In the genomic region with DNA sequence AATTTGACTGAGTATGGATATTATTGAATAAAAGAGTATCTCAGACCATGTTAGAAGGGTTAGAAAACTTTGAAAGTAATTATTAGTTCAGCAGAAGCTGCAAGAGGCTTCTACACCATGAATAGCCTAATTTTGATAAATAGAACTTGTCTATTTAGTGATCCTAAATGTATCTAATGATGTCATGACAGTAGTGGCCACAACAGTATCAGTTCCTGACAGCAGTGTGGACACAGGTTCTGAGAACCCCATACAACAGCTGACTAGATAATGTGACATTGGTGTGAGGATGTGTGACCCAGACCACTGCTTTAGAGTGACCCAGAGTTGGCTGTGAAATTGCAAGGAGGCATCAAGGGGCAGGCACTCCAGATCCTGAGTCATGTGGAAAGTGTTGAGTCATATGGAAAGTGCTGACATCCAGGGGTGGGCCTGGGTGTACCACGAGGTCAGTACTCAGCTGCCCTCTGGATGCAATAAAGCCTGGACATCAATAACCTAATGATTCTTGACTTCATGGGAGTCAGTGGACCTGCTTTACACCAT, we compare ENCODE assay signal across 33 cellular contexts.
DNase-seq lines count a peak whose midpoint lies in the region; ATAC-seq, FAIRE-seq and TF ChIP-seq lines count a peak whose summit lies in the region.
"Had no signal": no experiment of that assay in that cellular context is flagged by ENCODE, and none has a peak within 500 bp of the region (broad histone marks: within the 10 kb centered on the region; RNA-seq: fewer than 3 reads in every experiment).

No MANE protein-coding gene starts in this region.

- peaks cover 2% of the 10 kb centered on the region for H3K27me3 Mint-ChIP-seq in astrocyte (ENCODE audit: low read depth, unreplicated experiment)
- H3K27me3 Mint-ChIP-seq: activated CD8-positive, alpha-beta T cell treated with anti-CD3 and anti-CD28 coated beads for 36 hours; CD4-positive, alpha-beta T cell had no signal

- H3K36me3 Mint-ChIP-seq in astrocyte (ENCODE audit: low read depth, unreplicated experiment): no peaks in the 10 kb centered on the region
- H3K36me3 Mint-ChIP-seq: stimulated activated effector memory CD8-positive, alpha-beta T cell treated with anti-CD3 and anti-CD28 coated beads, Interleukin-12 subunit alpha, Interleukin-12 subunit beta, amount 100 ng/mL, for 72 hours had no signal

- no peak overlapping the region for H3K4me2 ChIP-seq in astrocyte (ENCODE audit: low read length)
- H3K4me2 ChIP-seq: hepatocyte had no signal

- no peak overlapping the region for H3K9ac ChIP-seq in astrocyte (ENCODE audit: low read length)

- H3K4me1 Mint-ChIP-seq in astrocyte (ENCODE audit: low read depth, unreplicated experiment): peaks cover 15% of the 10 kb centered on the region
- H3K4me1 Mint-ChIP-seq: stimulated activated effector memory CD8-positive, alpha-beta T cell treated with anti-CD3 and anti-CD28 coated beads, Interleukin-12 subunit alpha, Interleukin-12 subunit beta, amount 100 ng/mL, for 72 hours had no signal

- no peak for TF ChIP-seq CTCF in GM06990 (IDR thresholded peaks at IDR 0.05; ENCODE audit: insufficient read depth, low read length, poor library complexity, severe bottlenecking)
- no peak for TF ChIP-seq CTCF in astrocyte (IDR thresholded peaks at IDR 0.05; ENCODE audit: insufficient read depth, low read depth, low read length)
- TF ChIP-seq CTCF in upper lobe of right lung (IDR thresholded peaks at IDR 0.05): no peak

- no peak for FAIRE-seq in astrocyte (lab: Jason Lieb, UNC)
- FAIRE-seq: D721Med, GM18507 had no signal

- H3K9me3 ChIP-seq in astrocyte (ENCODE audit: insufficient read depth, low read depth, low read length) (no peaks in the 10 kb centered on the region), upper lobe of right lung (no peaks in the 10 kb centered on the region)
- H3K9me3 ChIP-seq: esophagus muscularis mucosa, gastroesophageal sphincter had no signal

- H3K27ac ChIP-seq in astrocyte (ENCODE audit: low read depth, low read length) (no peak overlapping the region), upper lobe of right lung (no peak overlapping the region)
- H3K27ac ChIP-seq: esophagus muscularis mucosa, gastroesophageal sphincter, hepatocyte, RWPE1 had no signal

- DNase-seq in GM06990 (ENCODE audit: extremely low read depth, insufficient read length): peak; percentile 2
- DNase-seq in HT1080 (ENCODE audit: low read depth): peak; percentile 29
- peak; percentile 2 for DNase-seq in astrocyte (ENCODE audit: low read depth)
- DNase-seq in kidney tubule cell (ENCODE audit: low spot score): peak; percentile 30
- no peak for DNase-seq in stimulated activated CD4-positive, alpha-beta T cell treated with anti-CD3 and anti-CD28 coated beads, Interleukin-2, amount 100 ng/mL, for 24 hours
- DNase-seq in upper lobe of right lung: no peak
- no peak for DNase-seq in glomerular visceral epithelial cell (ENCODE audit: extremely low spot score)
- DNase-seq in LoVo (ENCODE audit: low spot score): no peak
- DNase-seq: activated CD4-positive, CD25-positive, alpha-beta regulatory T cell treated with anti-CD3 and anti-CD28 coated beads, Interleukin-2, amount 50 U/mL, for 72 hours; activated CD8-positive, alpha-beta memory T cell treated with anti-CD3 and anti-CD28 coated beads, Interleukin-2, amount 50 U/mL, for 48 hours; activated CD8-positive, alpha-beta T cell treated with anti-CD3 and anti-CD28 coated beads for 36 hours; activated naive CD4-positive, alpha-beta T cell treated with Interleukin-2 at 50 U/mL for 16 hours; AML-193; CD4-positive, alpha-beta T cell; DND-41; GF-D8; HCEC 1CT; Kasumi-1; NCI-H1694; NCI-H82; nephron progenitor cell; stimulated activated CD4-positive, alpha-beta T cell treated with anti-CD3 and anti-CD28 coated beads, Interleukin-15, amount 100 ng/mL, for 24 hours; substantia nigra; trophoblast cell had no signal

- no peak for ATAC-seq in upper lobe of right lung
- ATAC-seq: activated CD8-positive, alpha-beta T cell treated with anti-CD3 and anti-CD28 coated beads for 36 hours; gastroesophageal sphincter; stimulated activated effector memory CD8-positive, alpha-beta T cell treated with anti-CD3 and anti-CD28 coated beads, Interleukin-12 subunit alpha, Interleukin-12 subunit beta, amount 100 ng/mL, for 72 hours had no signal

- H3K27me3 ChIP-seq in GM06990 (replicated peaks; ENCODE audit: control insufficient read depth, insufficient read depth, low read length) (no peaks in the 10 kb centered on the region), astrocyte (ENCODE audit: insufficient read depth, low read length) (no peaks in the 10 kb centered on the region), upper lobe of right lung (no peaks in the 10 kb centered on the region)
- H3K27me3 ChIP-seq: esophagus muscularis mucosa, gastroesophageal sphincter, hepatocyte had no signal

- no peak overlapping the region for H2AFZ ChIP-seq in astrocyte (ENCODE audit: low read depth, low read length)
- H2AFZ ChIP-seq: hepatocyte had no signal

- H3K4me3 ChIP-seq in GM06990 (replicated peaks; ENCODE audit: low read depth, low read length) (no peak overlapping the region), astrocyte (ENCODE audit: insufficient read depth, low read depth, low read length) (no peak overlapping the region), upper lobe of right lung (no peak overlapping the region)
- H3K4me3 ChIP-seq: esophagus muscularis mucosa, gastroesophageal sphincter, hepatocyte had no signal

- H3K27ac Mint-ChIP-seq in astrocyte (ENCODE audit: unreplicated experiment): no peak overlapping the region
- H3K27ac Mint-ChIP-seq: activated CD8-positive, alpha-beta T cell treated with anti-CD3 and anti-CD28 coated beads for 36 hours; activated T-helper 1 cell treated with anti-CD3 and anti-CD28 coated beads, Interleukin-12 subunit alpha, Interleukin-12 subunit beta, Interleukin-2, Interleukin-4 antibody, amounts not matched to agents 30 ng/mL and 10 ng/mL and 1 ng/mL, durations not matched to agents 14 hours and 24 hours and 36 hours; CD4-positive, alpha-beta T cell; nephron progenitor cell; stimulated activated effector memory CD8-positive, alpha-beta T cell treated with anti-CD3 and anti-CD28 coated beads, Interleukin-12 subunit alpha, Interleukin-12 subunit beta, amount 100 ng/mL, for 72 hours; T-helper 1 cell treated with Interleukin-12 subunit alpha and Interleukin-12 subunit beta and Interleukin-4 antibody, amounts not matched to agents 30 μg/mL and 1 μg/mL, for 36 hours had no signal

- intact Hi-C loops in upper lobe of right lung (cut with DNase I): no loop called here

- no peaks in the 10 kb centered on the region for H3K4me1 ChIP-seq in astrocyte (ENCODE audit: insufficient read depth, low read length)
- no peaks in the 10 kb centered on the region for H3K4me1 ChIP-seq in upper lobe of right lung
- H3K4me1 ChIP-seq: esophagus muscularis mucosa, gastroesophageal sphincter had no signal

- no peak overlapping the region for H3K4me3 Mint-ChIP-seq in astrocyte (ENCODE audit: unreplicated experiment)
- H3K4me3 Mint-ChIP-seq: activated CD8-positive, alpha-beta T cell treated with anti-CD3 and anti-CD28 coated beads for 36 hours; activated T-helper 1 cell treated with anti-CD3 and anti-CD28 coated beads, Interleukin-12 subunit alpha, Interleukin-12 subunit beta, Interleukin-2, Interleukin-4 antibody, amounts not matched to agents 30 ng/mL and 10 ng/mL and 1 ng/mL, durations not matched to agents 14 hours and 24 hours and 36 hours; CD4-positive, alpha-beta T cell; nephron progenitor cell; stimulated activated effector memory CD8-positive, alpha-beta T cell treated with anti-CD3 and anti-CD28 coated beads, Interleukin-12 subunit alpha, Interleukin-12 subunit beta, amount 100 ng/mL, for 72 hours; T-helper 1 cell treated with Interleukin-12 subunit alpha and Interleukin-12 subunit beta and Interleukin-4 antibody, amounts not matched to agents 30 μg/mL and 1 μg/mL, for 36 hours had no signal

- no peaks in the 10 kb centered on the region for H4K20me1 ChIP-seq in astrocyte (ENCODE audit: insufficient read depth, low read length)

- no peaks in the 10 kb centered on the region for H3K79me2 ChIP-seq in astrocyte (ENCODE audit: insufficient read depth, low read length)
- H3K79me2 ChIP-seq: hepatocyte had no signal

- no peaks in the 10 kb centered on the region for H3K36me3 ChIP-seq in GM06990 (ENCODE audit: control insufficient read depth, insufficient read depth, low read length)
- no peaks in the 10 kb centered on the region for H3K36me3 ChIP-seq in astrocyte (ENCODE audit: insufficient read depth, low read length)
- H3K36me3 ChIP-seq in upper lobe of right lung: no peaks in the 10 kb centered on the region
- H3K36me3 ChIP-seq: esophagus muscularis mucosa, gastroesophageal sphincter had no signal

- peaks cover 17% of the 10 kb centered on the region for H3K9me3 Mint-ChIP-seq in astrocyte (ENCODE audit: unreplicated experiment)
- H3K9me3 Mint-ChIP-seq: activated CD8-positive, alpha-beta T cell treated with anti-CD3 and anti-CD28 coated beads for 36 hours; T-helper 1 cell treated with Interleukin-12 subunit alpha and Interleukin-12 subunit beta and Interleukin-4 antibody, amounts not matched to agents 30 μg/mL and 1 μg/mL, for 36 hours had no signal

Comparison
In these comparisons a context has a peak if more than half of its experiments do, and no peak if none do; other contexts are left out.
1. DNase-seq: peak in GM06990 (single experiment), HT1080 (single experiment), astrocyte (single experiment) and kidney tubule cell (single experiment); none in stimulated activated CD4-positive, alpha-beta T cell treated with anti-CD3 and anti-CD28 coated beads, Interleukin-2, amount 100 ng/mL, for 24 hours (0 of 2), upper lobe of right lung (single experiment), glomerular visceral epithelial cell (single experiment) and LoVo (single experiment).